1 cellular context compared by ENCODE assay signal in the genomic region with DNA sequence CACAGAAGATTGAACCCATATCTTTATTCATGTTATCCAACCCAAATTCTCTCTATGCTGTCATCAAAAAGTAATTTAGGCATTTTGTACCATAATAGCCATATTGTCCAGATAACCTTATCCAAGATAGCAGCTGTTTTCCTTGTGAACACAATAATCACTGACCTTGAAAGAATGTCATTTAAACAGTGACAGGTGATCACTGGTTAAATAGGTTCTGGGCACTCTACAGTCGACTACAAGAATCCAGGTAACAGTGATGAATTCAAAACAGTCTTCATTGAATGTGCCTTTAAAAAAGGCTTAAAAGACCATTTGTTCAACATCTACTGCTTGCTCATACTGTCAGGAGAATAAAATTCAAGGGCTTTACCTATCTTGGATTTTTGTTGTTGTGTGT.
TF ChIP-seq lines count a peak whose summit lies in the region.

No MANE protein-coding gene starts in this region.

TF ChIP-seq in K562, 482 proteins besides CTCF, POLR2A, EP300 and RAD21:
- 0 out of 2 replicates have a peak, but pooled peaks have one; percentile 34 for TF ChIP-seq ESRRA (IDR thresholded peaks at IDR 0.05; ENCODE audit: borderline replicate concordance, low read depth)
- TF ChIP-seq KAT7 (CRISPR knock-in tag; IDR thresholded peaks at IDR 0.05; ENCODE audit: borderline replicate concordance) = no peak
TF ChIP-seq in K562: peak in this region for 1.
